8 cellular contexts compared by ENCODE assay signal in the genomic region with DNA sequence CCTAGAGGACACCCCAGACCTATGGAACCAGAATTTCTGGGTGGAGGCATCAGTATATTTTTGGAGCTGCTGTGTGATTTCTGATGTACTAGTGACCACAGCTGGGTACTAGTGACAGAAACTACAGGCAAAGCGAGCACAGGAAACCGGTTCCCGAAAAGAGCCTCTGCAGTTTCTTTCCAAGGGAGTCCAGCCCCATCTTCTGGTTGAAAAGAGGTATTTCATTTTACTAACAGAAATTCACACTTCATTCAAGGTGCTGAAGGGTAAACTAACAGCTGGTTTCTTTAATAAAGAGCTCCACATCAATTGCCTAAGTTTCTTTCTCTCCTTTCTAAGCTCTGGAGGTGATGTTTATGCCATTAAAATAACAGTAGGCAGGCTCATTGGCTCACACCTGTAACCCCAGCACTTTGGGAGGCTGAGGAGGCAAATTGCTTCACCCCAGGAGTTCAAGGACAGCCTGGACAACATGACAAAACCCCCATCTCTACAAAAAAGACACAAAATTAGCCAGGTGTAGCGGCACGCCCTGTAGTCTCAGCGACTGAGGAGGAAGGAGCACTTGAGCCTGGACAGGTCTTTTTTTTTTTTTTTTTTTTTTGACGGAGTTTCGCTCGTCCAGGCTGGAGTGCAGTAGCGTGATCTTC. TPM values are rescaled to one million over a fixed set of nuclear protein-coding genes. Genes with fewer than 3 reads are reported as not detected.
DNase-seq lines count a peak whose midpoint lies in the region; ATAC-seq, FAIRE-seq and TF ChIP-seq lines count a peak whose summit lies in the region.

No MANE protein-coding gene starts in this region.

- CTCF ChIA-PET in K562 (lab: Yijun Ruan, JAX; ENCODE audit: low intra/inter-chr PET ratio), result interaction anchor here (0.6 to 2.4 kb wide), 5 partner anchors 157 to 395 kb away, joined by 3 to 31 read pairs (median 4); no protein-coding TSS in a partner anchor

- peak; percentile 85 for FAIRE-seq in K562 (lab: Jason Lieb, UNC)

- POLR2A ChIA-PET in K562 (lab: Yijun Ruan, JAX), result interaction anchor here (0.6 to 2.2 kb wide), 6 partner anchors 12 to 46 kb away, joined by 3 to 6 read pairs (median 3); no protein-coding TSS in a partner anchor

- in situ Hi-C loops in K562 (cut with MboI), result no loop called here

- peaks cover 2% of the 10 kb centered on the region for H3K9me1 ChIP-seq in K562 (ENCODE audit: control insufficient read depth, insufficient read depth, low read length)

- H3K4me1 ChIP-seq in K562 (replicated peaks in 1 of 2; ENCODE audit: control insufficient read depth in 2 of 2, insufficient read depth in 2 of 2, low read length in 2 of 2) (no peaks in the 10 kb centered on the region; a peak in 1 of 5 replicates), tibial artery (no peaks in the 10 kb centered on the region)

- no peak overlapping the region for H3K4me2 ChIP-seq in K562 (ENCODE audit: insufficient read depth, low read length)

- H4K20me1 ChIP-seq in K562 (replicated peaks; ENCODE audit: control insufficient read depth, insufficient read depth, low read length), result 0 out of 2 replicates have a peak, but pooled peaks cover 4% of the 10 kb centered on the region

- no peaks in the 10 kb centered on the region for H3K79me2 ChIP-seq in K562 (ENCODE audit: control insufficient read depth, insufficient read depth, low read length)

- H3K27me3 ChIP-seq in K562 (ENCODE audit: control insufficient read depth in 2 of 2, insufficient read depth in 2 of 2, low read length in 2 of 2), result no peaks in the 10 kb centered on the region
- no peaks in the 10 kb centered on the region for H3K27me3 ChIP-seq in tibial artery

- H3K4me3 ChIP-seq in K562 (no peak overlapping the region), tibial artery (no peak overlapping the region)

- DNase-seq in NCI-H510A treated with DMSO at 0.1 percent for 48 hours (lab: John Stamatoyannopoulos, UW) (peak; percentile 69), K562 (ENCODE audit: extremely low read depth in 1 of 4, low spot score in 3 of 4) (peak; percentile 51 to 59 (median 56)), iris pigment epithelial cell (ENCODE audit: low read depth) (peak; percentile 56), tibial artery (no peak)

- BruUV-seq in K562 (replicated peaks; lab: Mats Ljungman, UMichigan), result TSS peak; percentile 30

- TF ChIP-seq RAD21 in K562 (CRISPR knock-in tag; conservative IDR thresholded peaks at IDR 0.05 in 1 of 2, IDR thresholded peaks at IDR 0.05 in 1 of 2), result peak; percentile 73 to 76

- WGBS in K562 (ENCODE audit: insufficient coverage, low coverage, missing lambda C conversion rate), result 78% methylated on average over 10 of the region's 10 CpGs

- H3K27ac ChIP-seq in C4-2B (no peak overlapping the region), K562 (ENCODE audit: extremely low read depth, low read depth, low read length) (no peak overlapping the region), tibial artery (no peak overlapping the region)

- H3K9ac ChIP-seq in K562 (ENCODE audit: insufficient read depth in 1 of 2, low read depth in 2 of 2, low read length in 2 of 2), result no peak overlapping the region

- no peak for TF ChIP-seq POLR2A in K562 (conservative IDR thresholded peaks at IDR 0.05)

- no peak for TF ChIP-seq EP300 in K562 (IDR thresholded peaks at IDR 0.05; ENCODE audit: low read length)

- peak; percentile 73 for TF ChIP-seq CTCF in C4-2B (conservative IDR thresholded peaks at IDR 0.05)
- peak; percentile 60; the same call in 2 of the 3 replicates for TF ChIP-seq CTCF in GM12872 (IDR thresholded peaks at IDR 0.05; ENCODE audit: insufficient read depth, low read depth, low read length)
- peak; percentile 61 to 86 (median 68) for TF ChIP-seq CTCF in K562 (IDR thresholded peaks at IDR 0.05 in 2 of 3, conservative IDR thresholded peaks at IDR 0.05 in 1 of 3; ENCODE audit: insufficient read depth in 2 of 3, low read depth in 1 of 3, low read length in 3 of 3)
- TF ChIP-seq CTCF in tibial artery (IDR thresholded peaks at IDR 0.05), result peak; percentile 68 to 81

- intact Hi-C loops in K562 (cut with micrococcal nuclease) (loop anchor here (1.0 kb wide), 1 partner anchor 160 kb away; no protein-coding TSS in a partner anchor), tibial artery (cut with DNase I; ENCODE audit: low total_unique reads) (loop anchor here (5.0 kb wide), 2 partner anchors 99 to 159 kb away; no protein-coding TSS in a partner anchor)

- H3K36me3 ChIP-seq in K562 (ENCODE audit: control insufficient read depth, insufficient read depth, low read length) (peaks cover 79% of the 10 kb centered on the region), tibial artery (peaks cover 0 to 75% (median 50%) of the 10 kb centered on the region in 3 donors)

- ATAC-seq in K562, result peak; percentile 83
- ATAC-seq in HG03196 (IDR thresholded peaks at IDR 0.05; ENCODE audit: unreplicated experiment), result no peak
- ATAC-seq in GM18861 (IDR thresholded peaks at IDR 0.05; ENCODE audit: unreplicated experiment), result no peak

- H2AFZ ChIP-seq in K562 (ENCODE audit: low read depth, low read length), result no peak overlapping the region

- H3K9me3 ChIP-seq in K562 (replicated peaks; ENCODE audit: control insufficient read depth, insufficient read depth, low read depth, low read length), result no peaks in the 10 kb centered on the region
- no peaks in the 10 kb centered on the region for H3K9me3 ChIP-seq in tibial artery

RNA-seq across cellular contexts. Expression of gene THAP3, which starts 22.0 kb away (rescaled TPM):
- total RNA-seq in K562 (2011; cell fraction: chromatin; rRNA removed; ENCODE audit: low replicate concordance), result 24.8 and 79.9 TPM in 2 replicates
- total RNA-seq in K562 (2011; cell fraction: nucleolus; rRNA removed), result 69.4 and 79.1 TPM in 2 replicates
- total RNA-seq in K562 (2011; cell fraction: nucleoplasm; rRNA removed), result 43.9 and 44.6 TPM in 2 replicates
- total RNA-seq in K562 (2014; rRNA removed) (31.2 and 37.6 TPM in 2 replicates), K562 (2014; rRNA removed; fragmentation: Illumina TruSeq; extraction: Trizol) (7.4 and 9.5 TPM in 2 replicates), K562 (2015; rRNA removed; fragmentation: Illumina TruSeq; extraction: Trizol) (23.3 and 24.4 TPM in 2 replicates), K562 (2021) (18.2 and 22.1 TPM in 2 replicates)
- polyA plus RNA-seq in K562 (2011; rRNA removed) (12.7 and 18.9 TPM in 2 replicates), K562 (2014; fragmentation: Illumina TruSeq; extraction: Trizol) (20.0 and 23.0 TPM in 2 replicates), K562 (2014; fragmentation: Nextera tagmentation; extraction: Ambion mirVana) (1 to 10 TPM; 1.9 to 7.0 TPM), K562 (2014; rRNA removed) (28.1 and 29.3 TPM in 2 replicates)
- polyA plus RNA-seq in K562 (2011; cell fraction: cytosol; rRNA removed), result 16.2 and 22.5 TPM in 2 replicates
- 26.7 and 33.4 TPM in 2 replicates for polyA plus RNA-seq in K562 (2011; cell fraction: nucleus; rRNA removed)
- 15.1 and 24.7 TPM in 2 replicates for polyA plus RNA-seq in K562 (2012)
- 9.4 and 10.5 TPM in 2 replicates for polyA minus RNA-seq in K562 (2011; rRNA and poly(A)+ RNA removed)
- 8.3 and 12.0 TPM in 2 replicates for polyA minus RNA-seq in K562 (2011; cell fraction: cytosol; rRNA and poly(A)+ RNA removed)
- 15.3 and 21.4 TPM in 2 replicates for polyA minus RNA-seq in K562 (2011; cell fraction: nucleus; rRNA and poly(A)+ RNA removed)

RNA-seq across cellular contexts. Expression of gene PHF13, which starts 33.1 kb away (rescaled TPM):
- total RNA-seq in K562 (2011; cell fraction: chromatin; rRNA removed; ENCODE audit: low replicate concordance), result 29.6 and 40.5 TPM in 2 replicates
- total RNA-seq in K562 (2011; cell fraction: nucleolus; rRNA removed), result 22.5 and 27.3 TPM in 2 replicates
- 22.7 and 26.4 TPM in 2 replicates for total RNA-seq in K562 (2011; cell fraction: nucleoplasm; rRNA removed)
- total RNA-seq in K562 (2014; rRNA removed) (12.6 and 13.8 TPM in 2 replicates), K562 (2014; rRNA removed; fragmentation: Illumina TruSeq; extraction: Trizol) (11.7 and 12.6 TPM in 2 replicates), K562 (2015; rRNA removed; fragmentation: Illumina TruSeq; extraction: Trizol) (9.8 and 10.3 TPM in 2 replicates), K562 (2021) (30.2 and 36.1 TPM in 2 replicates)
- polyA plus RNA-seq in K562 (2011; rRNA removed) (8.8 and 9.6 TPM in 2 replicates), K562 (2014; fragmentation: Illumina TruSeq; extraction: Trizol) (17.9 and 21.5 TPM in 2 replicates), K562 (2014; fragmentation: Nextera tagmentation; extraction: Ambion mirVana) (1 to 10 TPM; 1.8 TPM), K562 (2014; rRNA removed) (13.2 and 13.3 TPM in 2 replicates)
- polyA plus RNA-seq in K562 (2011; cell fraction: cytosol; rRNA removed), result 6.1 and 6.2 TPM in 2 replicates
- polyA plus RNA-seq in K562 (2011; cell fraction: nucleus; rRNA removed), result 20.7 and 23.9 TPM in 2 replicates
- polyA plus RNA-seq in K562 (2012), result 15.6 and 27.8 TPM in 2 replicates
- polyA minus RNA-seq in K562 (2011; rRNA and poly(A)+ RNA removed), result 7.5 and 7.7 TPM in 2 replicates
- 7.8 and 9.4 TPM in 2 replicates for polyA minus RNA-seq in K562 (2011; cell fraction: cytosol; rRNA and poly(A)+ RNA removed)
- polyA minus RNA-seq in K562 (2011; cell fraction: nucleus; rRNA and poly(A)+ RNA removed), result 4.3 and 6.3 TPM in 2 replicates

RNA-seq across cellular contexts. Expression of gene KLHL21, which starts 44.0 kb away (rescaled TPM):
- total RNA-seq in K562 (2011; cell fraction: chromatin; rRNA removed; ENCODE audit: low replicate concordance), result 34.6 and 104 TPM in 2 replicates
- 89.4 and 101 TPM in 2 replicates for total RNA-seq in K562 (2011; cell fraction: nucleolus; rRNA removed)
- total RNA-seq in K562 (2011; cell fraction: nucleoplasm; rRNA removed), result 53.5 and 55.7 TPM in 2 replicates
- total RNA-seq in K562 (2014; rRNA removed), result 26.4 and 32.3 TPM in 2 replicates
- 10.0 and 12.6 TPM in 2 replicates for total RNA-seq in K562 (2014; rRNA removed; fragmentation: Illumina TruSeq; extraction: Trizol)
- total RNA-seq in K562 (2015; rRNA removed; fragmentation: Illumina TruSeq; extraction: Trizol), result 22.4 and 23.6 TPM in 2 replicates
- 39.6 and 42.1 TPM in 2 replicates for total RNA-seq in K562 (2021)
- 11.0 and 14.9 TPM in 2 replicates for polyA plus RNA-seq in K562 (2011; rRNA removed)
- 17.3 and 24.4 TPM in 2 replicates for polyA plus RNA-seq in K562 (2011; cell fraction: cytosol; rRNA removed)
- polyA plus RNA-seq in K562 (2011; cell fraction: nucleus; rRNA removed), result 28.7 and 48.0 TPM in 2 replicates
- polyA plus RNA-seq in K562 (2012), result 37.5 and 39.1 TPM in 2 replicates
- 17.5 and 24.2 TPM in 2 replicates for polyA plus RNA-seq in K562 (2014; fragmentation: Illumina TruSeq; extraction: Trizol)
- polyA plus RNA-seq in K562 (2014; fragmentation: Nextera tagmentation; extraction: Ambion mirVana), result 1 to 10 TPM; 2.1 to 2.2 TPM
- 21.0 and 22.2 TPM in 2 replicates for polyA plus RNA-seq in K562 (2014; rRNA removed)
- polyA minus RNA-seq in K562 (2011; rRNA and poly(A)+ RNA removed), result 14.0 and 18.0 TPM in 2 replicates
- polyA minus RNA-seq in K562 (2011; cell fraction: cytosol; rRNA and poly(A)+ RNA removed), result 21.5 and 32.0 TPM in 2 replicates
- 22.6 and 27.8 TPM in 2 replicates for polyA minus RNA-seq in K562 (2011; cell fraction: nucleus; rRNA and poly(A)+ RNA removed)

RNA-seq across cellular contexts. Expression of gene DNAJC11, which starts 55.0 kb away (rescaled TPM):
- total RNA-seq in K562 (2011; cell fraction: chromatin; rRNA removed; ENCODE audit: low replicate concordance), result 233 and 279 TPM in 2 replicates
- 86.2 and 87.8 TPM in 2 replicates for total RNA-seq in K562 (2011; cell fraction: nucleolus; rRNA removed)
- 111 and 125 TPM in 2 replicates for total RNA-seq in K562 (2011; cell fraction: nucleoplasm; rRNA removed)
- total RNA-seq in K562 (2014; rRNA removed), result 67.5 and 87.3 TPM in 2 replicates
- 78.9 and 86.4 TPM in 2 replicates for total RNA-seq in K562 (2014; rRNA removed; fragmentation: Illumina TruSeq; extraction: Trizol)
- total RNA-seq in K562 (2015; rRNA removed; fragmentation: Illumina TruSeq; extraction: Trizol), result 76.6 and 81.4 TPM in 2 replicates
- total RNA-seq in K562 (2021), result 115 and 121 TPM in 2 replicates
- polyA plus RNA-seq in K562 (2011; rRNA removed), result 42.2 and 52.7 TPM in 2 replicates
- polyA plus RNA-seq in K562 (2011; cell fraction: cytosol; rRNA removed), result 36.5 and 45.3 TPM in 2 replicates
- 123 and 138 TPM in 2 replicates for polyA plus RNA-seq in K562 (2011; cell fraction: nucleus; rRNA removed)
- polyA plus RNA-seq in K562 (2012), result 48.9 and 134 TPM in 2 replicates
- polyA plus RNA-seq in K562 (2014; fragmentation: Illumina TruSeq; extraction: Trizol), result 109 and 123 TPM in 2 replicates
- 10 to 100 TPM; 14.1 to 23.2 TPM for polyA plus RNA-seq in K562 (2014; fragmentation: Nextera tagmentation; extraction: Ambion mirVana)
- polyA plus RNA-seq in K562 (2014; rRNA removed), result 79.0 and 81.4 TPM in 2 replicates
- polyA minus RNA-seq in K562 (2011; rRNA and poly(A)+ RNA removed), result 62.9 and 63.5 TPM in 2 replicates
- 33.0 and 35.0 TPM in 2 replicates for polyA minus RNA-seq in K562 (2011; cell fraction: cytosol; rRNA and poly(A)+ RNA removed)
- polyA minus RNA-seq in K562 (2011; cell fraction: nucleus; rRNA and poly(A)+ RNA removed), result 33.3 and 61.1 TPM in 2 replicates

Comparison
In these comparisons a context has a peak if more than half of its experiments do, and no peak if none do; other contexts are left out.
1. DNase-seq: peak in NCI-H510A treated with DMSO at 0.1 percent for 48 hours (single experiment), K562 (4 of 4) and iris pigment epithelial cell (single experiment); none in tibial artery (0 of 2).
2. Peak in every context shown above with its lines, with median percentiles within 50 percentile points of each other: CTCF ChIP-seq.